In genomic region chr9:133238851-133239532, GRCh38 we compare ENCODE assay signal across 8 cellular contexts. TPM values are rescaled to one million over a fixed set of nuclear protein-coding genes. Genes with fewer than 3 reads are reported as not detected.
DNase-seq lines count a peak whose midpoint lies in the region; ATAC-seq and TF ChIP-seq lines count a peak whose summit lies in the region.

No MANE protein-coding gene starts in this region.

- H3K9me3 ChIP-seq in neural cell (ENCODE audit: low read length) (no peaks in the 10 kb centered on the region), stomach (no peaks in the 10 kb centered on the region)

- DNase-seq in OCI-M1 (lab: John Stamatoyannopoulos, UW) (peak; percentile 88), foreskin fibroblast (peak; percentile 35 to 66), stomach (peak; percentile 74), T1000 (lab: John Stamatoyannopoulos, UW) (no peak)

- H3K27ac ChIP-seq in neural cell (ENCODE audit: low read length) (no peak overlapping the region), stomach (peak overlapping the region; percentile 5 to 70 (median 56))

- TF ChIP-seq EP300 in neural cell (conservative IDR thresholded peaks at IDR 0.05; ENCODE audit: poor library complexity, severe bottlenecking) = no peak
- no peak for TF ChIP-seq EP300 in stomach (IDR thresholded peaks at IDR 0.05)

- H3F3A ChIP-seq in neural cell (ENCODE audit: insufficient read depth, low read length, poor library complexity, severe bottlenecking) = no peaks in the 10 kb centered on the region

- no peaks in the 10 kb centered on the region for H3K36me3 Mint-ChIP-seq in activated T-helper 17 cell treated with anti-CD3 and anti-CD28 coated beads, Interleukin-2, amount 50 U/mL, for 72 hours (ENCODE audit: low read depth)

- H2AFZ ChIP-seq in neural cell (ENCODE audit: low read depth, low read length) = no peak overlapping the region

- no peak for TF ChIP-seq RAD21 in neural cell (conservative IDR thresholded peaks at IDR 0.05)

- H3K27ac Mint-ChIP-seq in activated T-helper 17 cell treated with anti-CD3 and anti-CD28 coated beads, Interleukin-2, amount 50 U/mL, for 72 hours = no peak overlapping the region

- peak; percentile 73 for TF ChIP-seq CTCF in GM12872 (IDR thresholded peaks at IDR 0.05; ENCODE audit: insufficient read depth, low read depth, low read length)
- peak; percentile 42 for TF ChIP-seq CTCF in foreskin fibroblast (IDR thresholded peaks at IDR 0.05; ENCODE audit: low read depth, low read length)
- TF ChIP-seq CTCF in neural cell (IDR thresholded peaks at IDR 0.05; ENCODE audit: poor library complexity, severe bottlenecking) = peak; percentile 33
- TF ChIP-seq CTCF in stomach (IDR thresholded peaks at IDR 0.05) = peak in 4 of 7 experiments; percentile 28 to 64 (median 50)

- no peaks in the 10 kb centered on the region for H3K9me3 Mint-ChIP-seq in activated T-helper 17 cell treated with anti-CD3 and anti-CD28 coated beads, Interleukin-2, amount 50 U/mL, for 72 hours

- H3K27me3 ChIP-seq in neural cell (ENCODE audit: insufficient read depth, low read depth, low read length) (no peaks in the 10 kb centered on the region), stomach (peaks cover 0 to 53% (median 0%) of the 10 kb centered on the region in 3 donors)

- H3K4me1 Mint-ChIP-seq in activated T-helper 17 cell treated with anti-CD3 and anti-CD28 coated beads, Interleukin-2, amount 50 U/mL, for 72 hours = no peaks in the 10 kb centered on the region

- ATAC-seq in activated T-helper 17 cell treated with anti-CD3 and anti-CD28 coated beads, Interleukin-2, amount 50 U/mL, for 72 hours (replicated peaks) = peak; percentile 91
- ATAC-seq in HG03521 (IDR thresholded peaks at IDR 0.05; ENCODE audit: unreplicated experiment) = no peak

- no peaks in the 10 kb centered on the region for H3K36me3 ChIP-seq in neural cell (ENCODE audit: insufficient read depth, low read length)
- no peaks in the 10 kb centered on the region for H3K36me3 ChIP-seq in stomach

- H3K4me3 Mint-ChIP-seq in activated T-helper 17 cell treated with anti-CD3 and anti-CD28 coated beads, Interleukin-2, amount 50 U/mL, for 72 hours = peak overlapping the region; percentile 48

- intact Hi-C loops in stomach (cut with DNase I; ENCODE audit: low total_unique reads) = no loop called here

- peaks cover 14 to 21% (median 18%) of the 10 kb centered on the region in 4 donors for H3K4me1 ChIP-seq in stomach

- TF ChIP-seq POLR2A in stomach (IDR thresholded peaks at IDR 0.05) = no peak

- no peaks in the 10 kb centered on the region for H3K79me2 ChIP-seq in neural cell (replicated peaks; ENCODE audit: insufficient read depth, low read length)

- H3K4me3 ChIP-seq in foreskin fibroblast (ENCODE audit: low read depth in 1 of 2, low read length in 2 of 2) (peak overlapping the region in 1 of 2 donors; percentile 9), neural cell (ENCODE audit: low read length) (no peak overlapping the region), stomach (peak overlapping the region; percentile 29 to 39 (median 34))

- no peaks in the 10 kb centered on the region for H4K20me1 ChIP-seq in neural cell (ENCODE audit: insufficient read depth)

- peaks cover 18% of the 10 kb centered on the region for H3K27me3 Mint-ChIP-seq in activated T-helper 17 cell treated with anti-CD3 and anti-CD28 coated beads, Interleukin-2, amount 50 U/mL, for 72 hours

- no peak overlapping the region for H3K4me2 ChIP-seq in neural cell (ENCODE audit: low read length)

- H3K9ac ChIP-seq in neural cell (ENCODE audit: low read length) = no peak overlapping the region

- WGBS in stomach, 5 donors = 11 to 16% (median 11%) methylated on average over 17 to 26 of the region's 26 CpGs

- no peaks in the 10 kb centered on the region for H3K9me2 ChIP-seq in neural cell (ENCODE audit: insufficient read depth, low read length)

TF ChIP-seq in neural cell, 6 proteins besides CTCF, POLR2A, EP300 and RAD21:
- TF ChIP-seq REST (IDR thresholded peaks at IDR 0.05; ENCODE audit: borderline replicate concordance) (no peak), TAF1 (IDR thresholded peaks at IDR 0.05; ENCODE audit: low read depth) (no peak), EZH2 (IDR thresholded peaks at IDR 0.05; ENCODE audit: borderline replicate concordance, insufficient read depth, low read length, poor library complexity, severe bottlenecking) (no peak), SMC3 (conservative IDR thresholded peaks at IDR 0.05; ENCODE audit: poor library complexity) (no peak), MXI1 (conservative IDR thresholded peaks at IDR 0.05; ENCODE audit: poor library complexity, severe bottlenecking) (no peak), POLR2AphosphoS5 (IDR thresholded peaks at IDR 0.05) (no peak)

RNA-seq across cellular contexts. Expression of gene OBP2B, which starts 29.9 kb away (rescaled TPM):
- not detected for total RNA-seq in activated T-helper 17 cell treated with anti-CD3 and anti-CD28 coated beads, Interleukin-2, amount 50 U/mL, for 72 hours
- not detected in 2 replicates for polyA plus RNA-seq in neural cell
- not detected in 2 replicates for polyA minus RNA-seq in neural cell
- total RNA-seq in stomach = not detected
- polyA plus RNA-seq in stomach = not detected

RNA-seq across cellular contexts. Expression of gene ABO, which starts 36.0 kb away (rescaled TPM):
- not detected for total RNA-seq in activated T-helper 17 cell treated with anti-CD3 and anti-CD28 coated beads, Interleukin-2, amount 50 U/mL, for 72 hours
- polyA plus RNA-seq in neural cell (not detected in 2 replicates), stomach (10 to 100 TPM in 1 of 3 donors, 1 to 10 TPM in 2; 1.6 to 11.0 (median 3.4) TPM)
- not detected in 2 replicates for polyA minus RNA-seq in neural cell
- total RNA-seq in stomach = 10 to 100 TPM in 2 of 5 donors, 1 to 10 TPM in 2, under 1 TPM in 1; 0.72 to 67.1 (median 4.8) TPM
